Comparison of ENCODE assay signal across 13 cellular contexts in genomic region chr2:100875516-100876230, GRCh38. TPM values are rescaled to one million over a fixed set of nuclear protein-coding genes. Genes with fewer than 3 reads are reported as not detected.
DNase-seq lines count a peak whose midpoint lies in the region; ATAC-seq and TF ChIP-seq lines count a peak whose summit lies in the region.
"Had no signal": no experiment of that assay in that cellular context is flagged by ENCODE, and none has a peak within 500 bp of the region (broad histone marks: within the 10 kb centered on the region; RNA-seq: fewer than 3 reads in every experiment).

No MANE protein-coding gene starts in this region.

- no peak for TF ChIP-seq CTCF in RWPE1 (conservative IDR thresholded peaks at IDR 0.05; ENCODE audit: low read depth)

- POLR2A ChIA-PET in activated CD4-positive, alpha-beta T cell treated with anti-CD3 and anti-CD28 coated beads for 36 hours (lab: Charles Lee), result interaction anchor here (0.6 kb wide), 1 partner anchor 14 kb away, joined by 4 read pairs; no protein-coding TSS in a partner anchor
- POLR2A ChIA-PET in RWPE1 (lab: Yijun Ruan, JAX; ENCODE audit: low non-redundant PET), result no interaction called here

- no peak overlapping the region for H3K4me3 Mint-ChIP-seq in activated CD4-positive, alpha-beta T cell treated with anti-CD3 and anti-CD28 coated beads for 36 hours
- H3K4me3 Mint-ChIP-seq: HFFc6 had no signal

- H3K9me3 Mint-ChIP-seq in activated CD4-positive, alpha-beta T cell treated with anti-CD3 and anti-CD28 coated beads for 36 hours (ENCODE audit: low read depth), result no peaks in the 10 kb centered on the region

- CTCF ChIA-PET in activated CD4-positive, alpha-beta T cell treated with anti-CD3 and anti-CD28 coated beads for 36 hours (lab: Charles Lee), result interaction anchor here (0.6 to 1.3 kb wide), 2 partner anchors 15 to 214 kb away, joined by 3 to 4 read pairs; no protein-coding TSS in a partner anchor
- CTCF ChIA-PET in RWPE1 (lab: Yijun Ruan, JAX), result interaction anchor here (0.6 to 1.0 kb wide), 2 partner anchors 12 to 30 kb away, joined by 3 read pairs; no protein-coding TSS in a partner anchor

- intact Hi-C loops in activated CD4-positive, alpha-beta T cell treated with anti-CD3 and anti-CD28 coated beads for 36 hours (cut with DNase I, micrococcal nuclease), result no loop called here
- intact Hi-C loops in sciatic nerve (cut with DNase I), result no loop called here

- peak overlapping the region; percentile 80 for H3K27ac ChIP-seq in RWPE1
- H3K27ac ChIP-seq: coronary artery had no signal

- DNase-seq in activated CD4-positive, alpha-beta T cell treated with anti-CD3 and anti-CD28 coated beads for 36 hours, result peak; percentile 25
- DNase-seq in activated CD4-positive, alpha-beta T cell treated with anti-CD3 and anti-CD28 coated beads, Interleukin-2, amount 50 U/mL, for 4 hours, result no peak
- DNase-seq in RWPE1 (ENCODE audit: low spot score), result no peak
- no peak for DNase-seq in sciatic nerve (ENCODE audit: low spot score)
- no peak for DNase-seq in NCI-H146 (lab: John Stamatoyannopoulos, UW)
- DNase-seq in iPS-NIHi11 (ENCODE audit: low spot score), result no peak
- DNase-seq: GF-D8, HFFc6, NCI-H2081 treated with DMSO at 0.1 percent for 48 hours, uterus had no signal

- H3K27ac Mint-ChIP-seq in activated CD4-positive, alpha-beta T cell treated with anti-CD3 and anti-CD28 coated beads for 36 hours, result peak overlapping the region; percentile 51
- H3K27ac Mint-ChIP-seq: HFFc6 had no signal

- peaks cover 23% of the 10 kb centered on the region for H3K4me1 Mint-ChIP-seq in activated CD4-positive, alpha-beta T cell treated with anti-CD3 and anti-CD28 coated beads for 36 hours

- ATAC-seq in activated CD4-positive, alpha-beta T cell treated with anti-CD3 and anti-CD28 coated beads for 36 hours, result peak; percentile 70
- peak; percentile 75 for ATAC-seq in esophagus mucosa
- ATAC-seq in sciatic nerve, result peak; percentile 46
- ATAC-seq in GM18502 (IDR thresholded peaks at IDR 0.05; ENCODE audit: poor library complexity, unreplicated experiment), result no peak

- H3K36me3 Mint-ChIP-seq in activated CD4-positive, alpha-beta T cell treated with anti-CD3 and anti-CD28 coated beads for 36 hours (ENCODE audit: low read depth), result no peaks in the 10 kb centered on the region

- H3K27me3 Mint-ChIP-seq in activated CD4-positive, alpha-beta T cell treated with anti-CD3 and anti-CD28 coated beads for 36 hours, result no peaks in the 10 kb centered on the region

RNA-seq across cellular contexts. Expression of gene NPAS2, which starts 55.7 kb away (rescaled TPM):
- 10 to 100 TPM in 1 of 2 experiments, 1 to 10 TPM in 1; 7.7 to 12.0 TPM for total RNA-seq in activated CD4-positive, alpha-beta T cell treated with anti-CD3 and anti-CD28 coated beads for 36 hours
- total RNA-seq in esophagus mucosa (63.6 TPM), sciatic nerve (17.5 TPM)
